In genomic region chr7:20794676-20795075, GRCh38 we compare ENCODE assay signal across 23 cellular contexts. TPM values are rescaled to one million over a fixed set of nuclear protein-coding genes. Genes with fewer than 3 reads are reported as not detected.
DNase-seq lines count a peak whose midpoint lies in the region; ATAC-seq, FAIRE-seq and TF ChIP-seq lines count a peak whose summit lies in the region.
"Had no signal": no experiment of that assay in that cellular context is flagged by ENCODE, and none has a peak within 500 bp of the region (broad histone marks: within the 10 kb centered on the region; RNA-seq: fewer than 3 reads in every experiment).

No MANE protein-coding gene starts in this region.

- no peaks in the 10 kb centered on the region for H3K9me3 ChIP-seq in HUES64 (ENCODE audit: insufficient read depth, low read depth, low read length)
- H3K9me3 ChIP-seq in K562 (replicated peaks; ENCODE audit: control insufficient read depth, insufficient read depth, low read depth, low read length): no peaks in the 10 kb centered on the region
- no peaks in the 10 kb centered on the region for H3K9me3 ChIP-seq in neural progenitor cell (ENCODE audit: low read depth)
- no peaks in the 10 kb centered on the region for H3K9me3 ChIP-seq in SK-N-SH

- H3K4me1 Mint-ChIP-seq in neural progenitor cell (peaks cover 72% of the 10 kb centered on the region), chondrocyte (ENCODE audit: low read depth) (peaks cover 13% of the 10 kb centered on the region)

- no peak for TF ChIP-seq POLR2A in K562 (conservative IDR thresholded peaks at IDR 0.05)

- H3K27me3 Mint-ChIP-seq in neural progenitor cell (ENCODE audit: insufficient read depth, low read depth) (peaks cover 56% of the 10 kb centered on the region), chondrocyte (ENCODE audit: low read depth) (peaks cover 78% of the 10 kb centered on the region)

- TF ChIP-seq EP300 in K562 (IDR thresholded peaks at IDR 0.05; ENCODE audit: low read length) (no peak), SK-N-SH (IDR thresholded peaks at IDR 0.05; ENCODE audit: borderline replicate concordance in 1 of 2, low read depth in 1 of 2, low read length in 1 of 2) (no peak)

- peaks cover 72% of the 10 kb centered on the region for H3K4me1 ChIP-seq in HUES64 (ENCODE audit: insufficient read depth, low read length)
- H3K4me1 ChIP-seq in K562 (replicated peaks in 1 of 2; ENCODE audit: control insufficient read depth in 2 of 2, insufficient read depth in 2 of 2, low read length in 2 of 2): peaks cover 8 to 21% of the 10 kb centered on the region in 2 experiments; a peak in 3 of 5 replicates
- H3K4me1 ChIP-seq in neural progenitor cell: peaks cover 75% of the 10 kb centered on the region
- peaks cover 0 to 5% of the 10 kb centered on the region in 2 experiments; a peak in 1 of 4 replicates for H3K4me1 ChIP-seq in SK-N-SH (ENCODE audit: control insufficient read depth in 1 of 2, insufficient read depth in 2 of 2, low read depth in 1 of 2, low read length in 1 of 2)

- H3K36me3 Mint-ChIP-seq in neural progenitor cell: no peaks in the 10 kb centered on the region
- peaks cover 3% of the 10 kb centered on the region for H3K36me3 Mint-ChIP-seq in chondrocyte (ENCODE audit: low read depth)
- H3K36me3 Mint-ChIP-seq: CD8-positive, alpha-beta T cell had no signal

- no peak overlapping the region for H3K9ac ChIP-seq in HUES64 (ENCODE audit: low read depth, low read length)
- H3K9ac ChIP-seq in K562 (ENCODE audit: insufficient read depth in 1 of 2, low read depth in 2 of 2, low read length in 2 of 2): no peak overlapping the region
- no peak overlapping the region for H3K9ac ChIP-seq in neural progenitor cell
- H3K9ac ChIP-seq in SK-N-SH: no peak overlapping the region
- H3K9ac ChIP-seq: BLaER1 had no signal

- H3K27ac ChIP-seq in HUES64 (ENCODE audit: low read depth, low read length) (no peak overlapping the region), K562 (ENCODE audit: extremely low read depth, low read depth, low read length) (no peak overlapping the region), neural progenitor cell (no peak overlapping the region), SK-N-SH (ENCODE audit: low read depth in 2 of 2, low read length in 1 of 2) (no peak overlapping the region)
- H3K27ac ChIP-seq: BLaER1, RWPE1 had no signal

- H3K4me2 ChIP-seq in K562 (ENCODE audit: insufficient read depth, low read length): peak overlapping the region; percentile 23; the same call in 1 of the 2 replicates
- H3K4me2 ChIP-seq in neural progenitor cell: peak overlapping the region; percentile 83
- H3K4me2 ChIP-seq in SK-N-SH: no peak overlapping the region
- H3K4me2 ChIP-seq: BLaER1 had no signal

- POLR2A ChIA-PET in K562 (lab: Yijun Ruan, JAX) (interaction anchor here (0.5 to 0.6 kb wide), 2 partner anchors 431 to 895 kb away, joined by 3 to 4 read pairs; no protein-coding TSS in a partner anchor), SK-N-SH (lab: Yijun Ruan, JAX) (no interaction called here)

- TF ChIP-seq RAD21 in K562 (CRISPR knock-in tag; conservative IDR thresholded peaks at IDR 0.05 in 1 of 2, IDR thresholded peaks at IDR 0.05 in 1 of 2) (no peak), SK-N-SH (IDR thresholded peaks at IDR 0.05; ENCODE audit: low read length) (no peak)

- H3K4me3 Mint-ChIP-seq in neural progenitor cell: peak overlapping the region; percentile 17
- H3K4me3 Mint-ChIP-seq in chondrocyte (ENCODE audit: unreplicated experiment): no peak overlapping the region
- H3K4me3 Mint-ChIP-seq: CD8-positive, alpha-beta T cell; HFFc6 had no signal

- H3F3A ChIP-seq in neural progenitor cell (ENCODE audit: low read depth): peaks cover 86% of the 10 kb centered on the region
- H3F3A ChIP-seq in SK-N-SH (replicated peaks; ENCODE audit: insufficient read depth): no peaks in the 10 kb centered on the region

- no peaks in the 10 kb centered on the region for H3K9me2 ChIP-seq in SK-N-SH

- BruUV-seq in K562 (replicated peaks; lab: Mats Ljungman, UMichigan): no TSS peak

- DNase-seq in A172 (ENCODE audit: low spot score): peak; percentile 39
- no peak for DNase-seq in K562 (ENCODE audit: extremely low read depth in 1 of 4, low spot score in 3 of 4)
- peak; percentile 28 for DNase-seq in neural progenitor cell (ENCODE audit: low spot score)
- DNase-seq in SHP77 treated with DMSO at 0.1 percent for 48 hours (lab: John Stamatoyannopoulos, UW): no peak
- DNase-seq in activated naive CD4-positive, alpha-beta T cell treated with Interleukin-2 at 50 U/mL for 16 hours: no peak
- DNase-seq in chondrocyte (ENCODE audit: low spot score): no peak
- DNase-seq in SK-N-SH: no peak
- DNase-seq: CD8-positive, alpha-beta T cell; DMS79; HFFc6; NCI-H1105 treated with DMSO at 0.1 percent for 48 hours; NCI-H1694 treated with DMSO at 0.1 percent for 48 hours; NCI-H2107; NCI-H446; NCI-H774; PC-3 had no signal

- CTCF ChIA-PET in K562 (lab: Yijun Ruan, JAX; ENCODE audit: low intra/inter-chr PET ratio) (no interaction called here), SK-N-SH (lab: Yijun Ruan, JAX) (no interaction called here)

- no peaks in the 10 kb centered on the region for H3K9me1 ChIP-seq in K562 (ENCODE audit: control insufficient read depth, insufficient read depth, low read length)

- intact Hi-C loops in K562 (cut with micrococcal nuclease): loop anchor here (5.0 kb wide), 1 partner anchor 33 kb away; no protein-coding TSS in a partner anchor

- H2AFZ ChIP-seq in K562 (ENCODE audit: low read depth, low read length) (peak overlapping the region; percentile 35; the same call in 1 of the 2 replicates), neural progenitor cell (replicated peaks) (no peak overlapping the region), SK-N-SH (ENCODE audit: low read depth) (no peak overlapping the region)

- 0 out of 2 replicates have a peak overlapping the region, but pooled peaks have one; percentile 1 for H3K4me3 ChIP-seq in HUES64 (ENCODE audit: low read length)
- H3K4me3 ChIP-seq in K562: no peak overlapping the region
- H3K4me3 ChIP-seq in neural progenitor cell: peak overlapping the region; percentile 49
- no peak overlapping the region for H3K4me3 ChIP-seq in SK-N-SH (ENCODE audit: low read depth in 2 of 2, low read length in 1 of 2)
- H3K4me3 ChIP-seq: BLaER1 had no signal

- H3K27ac Mint-ChIP-seq in neural progenitor cell: peak overlapping the region; percentile 5
- H3K27ac Mint-ChIP-seq in chondrocyte (ENCODE audit: unreplicated experiment): no peak overlapping the region
- H3K27ac Mint-ChIP-seq: CD8-positive, alpha-beta T cell; HFFc6 had no signal

- H3K27me3 ChIP-seq in HUES64 (ENCODE audit: insufficient read depth, low read length) (peaks cover 88% of the 10 kb centered on the region), K562 (ENCODE audit: control insufficient read depth in 2 of 2, insufficient read depth in 2 of 2, low read length in 2 of 2) (peaks cover 16 to 38% of the 10 kb centered on the region in 2 experiments), neural progenitor cell (peaks cover 58% of the 10 kb centered on the region), SK-N-SH (ENCODE audit: insufficient read depth) (peaks cover 97% of the 10 kb centered on the region)

- H4K20me1 ChIP-seq in K562 (replicated peaks; ENCODE audit: control insufficient read depth, insufficient read depth, low read length) (peaks cover 4% of the 10 kb centered on the region; the same call in 1 of the 2 replicates), neural progenitor cell (ENCODE audit: low read depth) (no peaks in the 10 kb centered on the region), SK-N-SH (ENCODE audit: insufficient read depth) (no peaks in the 10 kb centered on the region)

- H3K9me3 Mint-ChIP-seq in neural progenitor cell (no peaks in the 10 kb centered on the region), chondrocyte (ENCODE audit: low read depth) (peaks cover 7% of the 10 kb centered on the region)
- H3K9me3 Mint-ChIP-seq: HFFc6 had no signal

- H3K79me2 ChIP-seq in K562 (ENCODE audit: control insufficient read depth, insufficient read depth, low read length) (no peaks in the 10 kb centered on the region), neural progenitor cell (ENCODE audit: low read depth) (peaks cover 20% of the 10 kb centered on the region), SK-N-SH (ENCODE audit: insufficient read depth) (no peaks in the 10 kb centered on the region)

- TF ChIP-seq CTCF in K562 (IDR thresholded peaks at IDR 0.05 in 2 of 3, conservative IDR thresholded peaks at IDR 0.05 in 1 of 3; ENCODE audit: insufficient read depth in 2 of 3, low read depth in 1 of 3, low read length in 3 of 3) (no peak), neural progenitor cell (IDR thresholded peaks at IDR 0.05) (no peak), chondrocyte (IDR thresholded peaks at IDR 0.05) (no peak), SK-N-SH (IDR thresholded peaks at IDR 0.05) (no peak)

- no peak for ATAC-seq in K562
- ATAC-seq: CD8-positive, alpha-beta T cell; PC-3 had no signal

- no peaks in the 10 kb centered on the region for H3K36me3 ChIP-seq in HUES64 (ENCODE audit: insufficient read depth, low read length)
- no peaks in the 10 kb centered on the region for H3K36me3 ChIP-seq in K562 (ENCODE audit: control insufficient read depth, insufficient read depth, low read length)
- no peaks in the 10 kb centered on the region for H3K36me3 ChIP-seq in neural progenitor cell
- H3K36me3 ChIP-seq in SK-N-SH (replicated peaks in 1 of 2; ENCODE audit: control insufficient read depth in 1 of 2, insufficient read depth in 2 of 2, low read length in 1 of 2): no peaks in the 10 kb centered on the region
- H3K36me3 ChIP-seq: BLaER1 had no signal

- in situ Hi-C loops in K562 (cut with MboI): no loop called here

- WGBS in HUES64: 6% methylated on average over 13 of the region's 13 CpGs
- WGBS in K562 (ENCODE audit: insufficient coverage, low coverage, missing lambda C conversion rate): 6% methylated on average over 13 of the region's 13 CpGs
- WGBS in SK-N-SH (ENCODE audit: low lambda C conversion rate): 9% methylated on average over 13 of the region's 13 CpGs

- FAIRE-seq in K562 (lab: Jason Lieb, UNC): no peak
- FAIRE-seq: A204.1, D721Med, G401.6, GM18507 had no signal

RNA-seq across cellular contexts. Expression of gene SP8, which starts 8.0 kb away (rescaled TPM):
- total RNA-seq in A172 (2014; rRNA removed; shearing (Covaris generic)): 0.71 TPM in 1 of 2 replicates, not detected in the other
- polyA plus RNA-seq in HUES64 (2013, experiment 1 of 2): 10.7 TPM
- 15.0 TPM for polyA plus RNA-seq in HUES64 (2013, experiment 2 of 2)
- 0.53 and 0.62 TPM in 2 replicates for total RNA-seq in K562 (2011; cell fraction: chromatin; rRNA removed; ENCODE audit: low replicate concordance)
- 0.53 and 0.83 TPM in 2 replicates for total RNA-seq in K562 (2011; cell fraction: nucleolus; rRNA removed)
- total RNA-seq in K562 (2011; cell fraction: nucleoplasm; rRNA removed): 0.59 and 0.76 TPM in 2 replicates
- total RNA-seq in K562 (2014; rRNA removed) (0.16 and 0.73 TPM in 2 replicates), K562 (2014; rRNA removed; fragmentation: Illumina TruSeq; extraction: Trizol) (0.13 and 0.15 TPM in 2 replicates), K562 (2015; rRNA removed; fragmentation: Illumina TruSeq; extraction: Trizol) (0.14 and 0.15 TPM in 2 replicates), K562 (2021) (1.0 and 1.2 TPM in 2 replicates), neural progenitor cell (ENCODE audit: low replicate concordance) (19.8 and 60.7 TPM in 2 replicates), chondrocyte (not detected in 3 replicates)
- polyA plus RNA-seq in K562 (2011; rRNA removed) (0.23 and 0.35 TPM in 2 replicates), K562 (2014; fragmentation: Illumina TruSeq; extraction: Trizol) (0.18 and 0.19 TPM in 2 replicates), K562 (2014; fragmentation: Nextera tagmentation; extraction: Ambion mirVana) (under 1 TPM; 0.04 to 0.06 TPM), K562 (2014; rRNA removed) (0.09 and 0.23 TPM in 2 replicates), SK-N-SH (2012; rRNA removed) (not detected in 2 replicates)
- 0.22 and 1.8 TPM in 2 replicates for polyA plus RNA-seq in K562 (2011; cell fraction: cytosol; rRNA removed)
- 0.37 and 1.5 TPM in 2 replicates for polyA plus RNA-seq in K562 (2011; cell fraction: nucleus; rRNA removed)
- polyA plus RNA-seq in K562 (2012): 0.27 and 0.30 TPM in 2 replicates
- polyA minus RNA-seq in K562 (2011; rRNA and poly(A)+ RNA removed): 0.12 and 0.56 TPM in 2 replicates
- polyA minus RNA-seq in K562 (2011; cell fraction: cytosol; rRNA and poly(A)+ RNA removed): 0.86 TPM in 1 of 2 replicates, not detected in the other
- polyA minus RNA-seq in K562 (2011; cell fraction: nucleus; rRNA and poly(A)+ RNA removed): 0.89 and 2.0 TPM in 2 replicates
- not detected in 2 replicates for polyA plus RNA-seq in SK-N-SH (2012; cell fraction: cytosol; rRNA removed)
- polyA plus RNA-seq in SK-N-SH (2012; cell fraction: nucleus; rRNA removed): not detected in 2 replicates
- total RNA-seq: CD8-positive, alpha-beta T cell; HFFc6; PC-3 had no signal

Comparison
In these comparisons a context has a peak if more than half of its experiments do, and no peak if none do; other contexts are left out.
1. DNase-seq: peak in A172 (single experiment) and neural progenitor cell (single experiment); none in K562 (0 of 4), SHP77 treated with DMSO at 0.1 percent for 48 hours (single experiment), activated naive CD4-positive, alpha-beta T cell treated with Interleukin-2 at 50 U/mL for 16 hours (single experiment), chondrocyte (single experiment) and SK-N-SH (single experiment).
2. H3K4me3 ChIP-seq: peak in HUES64 (single experiment) and neural progenitor cell (single experiment); none in K562 (single experiment) and SK-N-SH (0 of 2).